15 cellular contexts compared by ENCODE assay signal in genomic region chr9:137783521-137783920, GRCh38.
"Had no signal": no experiment of that assay in that cellular context is flagged by ENCODE, and none has a peak within 500 bp of the region (broad histone marks: within the 10 kb centered on the region; RNA-seq: fewer than 3 reads in every experiment).

No MANE protein-coding gene starts in this region.

- H3K4me3 Mint-ChIP-seq: activated CD4-positive, alpha-beta T cell treated with anti-CD3 and anti-CD28 coated beads, Interleukin-2, amount 10 ng/mL, durations not matched to agents 7 days and 5 days; stimulated activated naive CD8-positive, alpha-beta T cell treated with anti-CD3 and anti-CD28 coated beads, Interleukin-15, Interleukin-2, amounts not matched to agents 100 ng/mL and 50 ng/mL, for 24 hours; T-helper 17 cell; WTC11 had no signal

- H3K4me2 ChIP-seq: hepatocyte had no signal

- H3K27ac ChIP-seq: dorsolateral prefrontal cortex, hepatocyte, pancreas, testis had no signal

- H3K4me3 ChIP-seq: dorsolateral prefrontal cortex, hepatocyte, pancreas, testis had no signal

- DNase-seq: activated CD4-positive, alpha-beta T cell treated with anti-CD3 and anti-CD28 coated beads, Interleukin-2, amount 10 ng/mL, durations not matched to agents 7 days and 5 days; activated effector memory CD4-positive, alpha-beta T cell treated with Interleukin-2 at 50 U/mL for 16 hours; activated naive CD4-positive, alpha-beta T cell treated with anti-CD3 and anti-CD28 coated beads, Interleukin-2, amount 50 U/mL, for 16 hours; activated T-cell treated with anti-CD3 and anti-CD28 coated beads for 4 hours; dorsolateral prefrontal cortex; left ventricle myocardium superior; pancreas; SIG-M5; stimulated activated CD4-positive, alpha-beta T cell treated with anti-CD3 and anti-CD28 coated beads, Interleukin-4, amount 100 ng/mL, for 24 hours; T-helper 17 cell; testis had no signal

- H3K27me3 ChIP-seq: dorsolateral prefrontal cortex, hepatocyte, pancreas, testis had no signal

- H3K27ac Mint-ChIP-seq: activated CD4-positive, alpha-beta T cell treated with anti-CD3 and anti-CD28 coated beads, Interleukin-2, amount 10 ng/mL, durations not matched to agents 7 days and 5 days; stimulated activated naive CD8-positive, alpha-beta T cell treated with anti-CD3 and anti-CD28 coated beads, Interleukin-15, Interleukin-2, amounts not matched to agents 100 ng/mL and 50 ng/mL, for 24 hours; T-helper 17 cell had no signal

- ATAC-seq: esophagus mucosa, left ventricle myocardium superior, pancreas, T-helper 17 cell had no signal

- H3K9me3 Mint-ChIP-seq: activated CD4-positive, alpha-beta T cell treated with anti-CD3 and anti-CD28 coated beads, Interleukin-2, amount 10 ng/mL, durations not matched to agents 7 days and 5 days; stimulated activated naive CD8-positive, alpha-beta T cell treated with anti-CD3 and anti-CD28 coated beads, Interleukin-15, Interleukin-2, amounts not matched to agents 100 ng/mL and 50 ng/mL, for 24 hours; WTC11 had no signal

- H3K9me3 ChIP-seq: pancreas, testis had no signal

- H3K27me3 Mint-ChIP-seq: activated CD4-positive, alpha-beta T cell treated with anti-CD3 and anti-CD28 coated beads, Interleukin-2, amount 10 ng/mL, durations not matched to agents 7 days and 5 days; stimulated activated naive CD8-positive, alpha-beta T cell treated with anti-CD3 and anti-CD28 coated beads, Interleukin-15, Interleukin-2, amounts not matched to agents 100 ng/mL and 50 ng/mL, for 24 hours; T-helper 17 cell had no signal

- H3K4me1 ChIP-seq: pancreas had no signal
